In the genomic region with DNA sequence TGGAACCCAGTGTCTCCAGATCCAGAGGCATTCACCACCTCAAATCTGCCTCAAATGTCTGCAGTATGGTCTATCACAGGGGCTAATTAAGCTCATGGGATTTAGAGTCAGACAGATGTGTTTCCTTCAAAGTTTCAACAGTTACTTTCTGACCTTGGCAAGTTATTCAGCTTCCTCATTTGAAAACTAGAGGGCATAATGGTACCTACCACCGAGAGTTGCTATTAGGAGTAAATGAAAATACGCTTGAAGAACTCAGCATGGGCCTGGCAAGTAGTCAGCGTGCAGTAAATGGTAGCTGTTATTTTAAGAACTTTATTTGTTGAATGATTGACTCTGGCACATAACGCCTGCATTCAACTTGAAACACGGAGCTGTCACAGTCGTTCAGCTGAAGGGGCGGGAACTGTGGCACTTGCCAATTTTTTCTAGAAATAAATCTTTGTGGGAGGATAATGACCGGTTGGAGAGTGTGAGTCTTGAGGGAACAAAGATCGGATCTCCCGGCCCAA, we compare ENCODE assay signal across 8 cellular contexts. TPM values are rescaled to one million over a fixed set of nuclear protein-coding genes. Genes with fewer than 3 reads are reported as not detected.
DNase-seq lines count a peak whose midpoint lies in the region; ATAC-seq and TF ChIP-seq lines count a peak whose summit lies in the region.

No MANE protein-coding gene starts in this region.

- H3K4me1 ChIP-seq in adipocyte (ENCODE audit: control insufficient read depth, insufficient read depth, low read length): peaks cover 51% of the 10 kb centered on the region
- H3K4me1 ChIP-seq in iPS-18a (ENCODE audit: control insufficient read depth, low read depth, low read length): peaks cover 12% of the 10 kb centered on the region
- peaks cover 24% of the 10 kb centered on the region for H3K4me1 ChIP-seq in smooth muscle cell (ENCODE audit: low read depth)

- peaks cover 79% of the 10 kb centered on the region for H3K4me1 Mint-ChIP-seq in CD14-positive monocyte

- H3K36me3 ChIP-seq in adipocyte (ENCODE audit: control insufficient read depth, insufficient read depth, low read length, severe bottlenecking) (peaks cover 6% of the 10 kb centered on the region), iPS-18a (ENCODE audit: control insufficient read depth, low read depth, low read length) (peaks cover 8% of the 10 kb centered on the region), smooth muscle cell (ENCODE audit: low read depth) (no peaks in the 10 kb centered on the region)

- no peaks in the 10 kb centered on the region for H3K27me3 ChIP-seq in adipocyte (replicated peaks; ENCODE audit: control insufficient read depth, insufficient read depth, low read length)
- H3K27me3 ChIP-seq in iPS-18a (ENCODE audit: control insufficient read depth, insufficient read depth, low read length): no peaks in the 10 kb centered on the region
- no peaks in the 10 kb centered on the region for H3K27me3 ChIP-seq in smooth muscle cell (ENCODE audit: low read depth)

- peaks cover 38% of the 10 kb centered on the region for H3K79me2 ChIP-seq in smooth muscle cell (ENCODE audit: low read depth)

- intact Hi-C loops in CD14-positive monocyte (cut with micrococcal nuclease): loop anchor here (5.0 to 10.0 kb wide), 2 partner anchors 54 to 152 kb away; no protein-coding TSS in a partner anchor

- peak overlapping the region; percentile 99 to 100 (median 100) for H3K27ac Mint-ChIP-seq in CD14-positive monocyte

- H2AFZ ChIP-seq in smooth muscle cell (ENCODE audit: low read depth): peak overlapping the region; percentile 36

- H3K9me3 Mint-ChIP-seq in CD14-positive monocyte: peaks cover 0 to 2% (median 0%) of the 10 kb centered on the region in 7 donors

- peaks cover 33% of the 10 kb centered on the region for H4K20me1 ChIP-seq in smooth muscle cell (ENCODE audit: low read depth)

- peaks cover 11 to 18% of the 10 kb centered on the region in 2 donors for H3K36me3 Mint-ChIP-seq in CD14-positive monocyte

- peaks cover 3% of the 10 kb centered on the region for H3F3A ChIP-seq in smooth muscle cell (ENCODE audit: low read depth)

- H3K9ac ChIP-seq in adipocyte (ENCODE audit: low read length) (peak overlapping the region; percentile 99), iPS-18a (ENCODE audit: low read length) (peak overlapping the region; percentile 100), smooth muscle cell (ENCODE audit: low read depth) (no peak overlapping the region)

- peak overlapping the region; percentile 99 for H3K4me3 ChIP-seq in adipocyte (ENCODE audit: low read length)
- peak overlapping the region; percentile 90 for H3K4me3 ChIP-seq in iPS-18a (ENCODE audit: low read length)
- peak overlapping the region; percentile 91 for H3K4me3 ChIP-seq in smooth muscle cell

- H3K4me2 ChIP-seq in smooth muscle cell: peak overlapping the region; percentile 87

- DNase-seq in CD14-positive monocyte (ENCODE audit: low spot score) (no peak), NCI-H1105 (lab: John Stamatoyannopoulos, UW) (peak; percentile 64), adipocyte (ENCODE audit: low read depth) (no peak), smooth muscle cell (lab: John Stamatoyannopoulos, UW; ENCODE audit: unreplicated experiment) (no peak), NCI-H526 treated with DMSO at 0.1 percent for 48 hours (lab: John Stamatoyannopoulos, UW) (no peak)

- peak overlapping the region; percentile 94 to 99 for H3K4me3 Mint-ChIP-seq in CD14-positive monocyte

- H3K27ac ChIP-seq in iPS-18a (ENCODE audit: low read length) (peak overlapping the region; percentile 99), smooth muscle cell (ENCODE audit: low read depth) (peak overlapping the region; percentile 87)

- H3K9me3 ChIP-seq in adipocyte (ENCODE audit: control insufficient read depth, low read length) (no peaks in the 10 kb centered on the region), iPS-18a (ENCODE audit: control insufficient read depth, low read depth, low read length) (no peaks in the 10 kb centered on the region), smooth muscle cell (replicated peaks; ENCODE audit: low read depth) (no peaks in the 10 kb centered on the region)

- peak; percentile 0 for ATAC-seq in GM19467 (IDR thresholded peaks at IDR 0.05; ENCODE audit: unreplicated experiment)
- no peak for ATAC-seq in HG02588 (IDR thresholded peaks at IDR 0.05; ENCODE audit: unreplicated experiment)

- TF ChIP-seq CTCF in CD14-positive monocyte (IDR thresholded peaks at IDR 0.05) (no peak), smooth muscle cell (IDR thresholded peaks at IDR 0.05; ENCODE audit: borderline replicate concordance, insufficient read depth, poor library complexity, severe bottlenecking) (no peak)

- 6% methylated on average over 10 of the region's 10 CpGs for WGBS in smooth muscle cell (ENCODE audit: low lambda C conversion rate)

- peaks cover 0 to 4% (median 1%) of the 10 kb centered on the region in 3 donors for H3K27me3 Mint-ChIP-seq in CD14-positive monocyte (ENCODE audit: low read depth in 3 of 3)

RNA-seq across cellular contexts. Expression of gene CAP1, which starts 1.2 kb away (rescaled TPM):
- polyA plus RNA-seq in CD14-positive monocyte (100 to 1,000 TPM; 876 to 941 TPM), smooth muscle cell (370 and 381 TPM in 2 replicates)
- 362 and 390 TPM in 2 replicates for total RNA-seq in smooth muscle cell

RNA-seq across cellular contexts. Expression of gene PPT1, which starts 57.8 kb away (rescaled TPM):
- polyA plus RNA-seq in CD14-positive monocyte (1,000 to 10,000 TPM in 1 of 2 donors, 100 to 1,000 TPM in 1; 658 to 1,143 TPM), smooth muscle cell (72.4 and 72.5 TPM in 2 replicates)
- total RNA-seq in smooth muscle cell: 66.3 and 85.6 TPM in 2 replicates
